ENCODE assay signal across 17 cellular contexts in genomic region chr20:49599746-49600113, GRCh38. TPM values are rescaled to one million over a fixed set of nuclear protein-coding genes. Genes with fewer than 3 reads are reported as not detected.
DNase-seq lines count a peak whose midpoint lies in the region; TF ChIP-seq lines count a peak whose summit lies in the region.
"Had no signal": no experiment of that assay in that cellular context is flagged by ENCODE, and none has a peak within 500 bp of the region (broad histone marks: within the 10 kb centered on the region; RNA-seq: fewer than 3 reads in every experiment).

No MANE protein-coding gene starts in this region.

- TF ChIP-seq EP300 in ovary (IDR thresholded peaks at IDR 0.05) = no peak

- H3K9ac ChIP-seq in BLaER1 treated with 17β-estradiol and CSF1 and Interleukin-3, amounts not matched to agents 10 nM and 100 nM = no peak overlapping the region; a peak in 1 of 22 replicates

- H3K27me3 Mint-ChIP-seq in activated CD4-positive, alpha-beta T cell treated with anti-CD3 and anti-CD28 coated beads, Interleukin-2, amount 10 ng/mL, durations not matched to agents 7 days and 5 days = no peaks in the 10 kb centered on the region
- no peaks in the 10 kb centered on the region for H3K27me3 Mint-ChIP-seq in activated CD4-positive, alpha-beta memory T cell treated with anti-CD3 and anti-CD28 coated beads for 36 hours
- peaks cover 6% of the 10 kb centered on the region for H3K27me3 Mint-ChIP-seq in nephron (ENCODE audit: low read depth)

- H3K9me3 Mint-ChIP-seq in activated CD4-positive, alpha-beta T cell treated with anti-CD3 and anti-CD28 coated beads, Interleukin-2, amount 10 ng/mL, durations not matched to agents 7 days and 5 days = peaks cover 9% of the 10 kb centered on the region
- peaks cover 3% of the 10 kb centered on the region for H3K9me3 Mint-ChIP-seq in activated CD4-positive, alpha-beta memory T cell treated with anti-CD3 and anti-CD28 coated beads for 36 hours
- H3K9me3 Mint-ChIP-seq in nephron = no peaks in the 10 kb centered on the region

- H3K4me3 ChIP-seq in BLaER1 treated with 17β-estradiol and CSF1 and Interleukin-3, amounts not matched to agents 10 nM and 100 nM = no peak overlapping the region
- no peak overlapping the region for H3K4me3 ChIP-seq in ovary

- peaks cover 15 to 72% (median 63%) of the 10 kb centered on the region in 10 experiments for H3K4me1 ChIP-seq in BLaER1 treated with 17β-estradiol and CSF1 and Interleukin-3, amounts not matched to agents 10 nM and 100 nM
- peaks cover 2% of the 10 kb centered on the region for H3K4me1 ChIP-seq in ovary (ENCODE audit: insufficient read depth)

- peak overlapping the region; percentile 74 for H3K27ac Mint-ChIP-seq in activated CD4-positive, alpha-beta T cell treated with anti-CD3 and anti-CD28 coated beads, Interleukin-2, amount 10 ng/mL, durations not matched to agents 7 days and 5 days
- H3K27ac Mint-ChIP-seq in activated CD4-positive, alpha-beta memory T cell treated with anti-CD3 and anti-CD28 coated beads for 36 hours = peak overlapping the region; percentile 33
- peak overlapping the region in 2 of 3 experiments; percentile 58 to 90 for H3K27ac Mint-ChIP-seq in nephron

- H3K9me3 ChIP-seq in BLaER1 treated with 17β-estradiol and CSF1 and Interleukin-3, amounts not matched to agents 10 nM and 100 nM (replicated peaks in 1 of 11) = peaks cover 0 to 6% (median 4%) of the 10 kb centered on the region in 11 experiments; a peak in 9 of 22 replicates
- H3K9me3 ChIP-seq in ovary = no peaks in the 10 kb centered on the region

- no peaks in the 10 kb centered on the region for H3K36me3 ChIP-seq in BLaER1 treated with 17β-estradiol and CSF1 and Interleukin-3, amounts not matched to agents 10 nM and 100 nM
- H3K36me3 ChIP-seq in ovary = no peaks in the 10 kb centered on the region

- H3K27me3 ChIP-seq in BLaER1 treated with 17β-estradiol and CSF1 and Interleukin-3, amounts not matched to agents 10 nM and 100 nM = peaks cover 0 to 8% (median 0%) of the 10 kb centered on the region in 11 experiments; a peak in 5 of 22 replicates
- no peaks in the 10 kb centered on the region for H3K27me3 ChIP-seq in ovary

- H3K4me2 ChIP-seq in BLaER1 treated with 17β-estradiol and CSF1 and Interleukin-3, amounts not matched to agents 10 nM and 100 nM = no peak overlapping the region

- peaks cover 70% of the 10 kb centered on the region for H3K4me1 Mint-ChIP-seq in activated CD4-positive, alpha-beta T cell treated with anti-CD3 and anti-CD28 coated beads, Interleukin-2, amount 10 ng/mL, durations not matched to agents 7 days and 5 days
- H3K4me1 Mint-ChIP-seq in activated CD4-positive, alpha-beta memory T cell treated with anti-CD3 and anti-CD28 coated beads for 36 hours (ENCODE audit: low read depth) = peaks cover 39% of the 10 kb centered on the region
- H3K4me1 Mint-ChIP-seq in nephron = peaks cover 38% of the 10 kb centered on the region

- no peak for TF ChIP-seq POLR2A in ovary (IDR thresholded peaks at IDR 0.05)

- intact Hi-C loops in activated CD4-positive, alpha-beta memory T cell treated with anti-CD3 and anti-CD28 coated beads for 36 hours (cut with micrococcal nuclease) = loop anchor here (10.0 kb wide), 1 partner anchor 835 kb away; no protein-coding TSS in a partner anchor
- intact Hi-C loops in ovary (cut with DNase I) = loop anchor here in 2 of 4 donors (2.0 to 10.0 kb wide), 3 partner anchors 57 to 265 kb away; no protein-coding TSS in a partner anchor

- H3K4me3 Mint-ChIP-seq in activated CD4-positive, alpha-beta T cell treated with anti-CD3 and anti-CD28 coated beads, Interleukin-2, amount 10 ng/mL, durations not matched to agents 7 days and 5 days = no peak overlapping the region
- no peak overlapping the region for H3K4me3 Mint-ChIP-seq in activated CD4-positive, alpha-beta memory T cell treated with anti-CD3 and anti-CD28 coated beads for 36 hours
- H3K4me3 Mint-ChIP-seq in nephron = no peak overlapping the region

- H3K36me3 Mint-ChIP-seq in activated CD4-positive, alpha-beta T cell treated with anti-CD3 and anti-CD28 coated beads, Interleukin-2, amount 10 ng/mL, durations not matched to agents 7 days and 5 days (ENCODE audit: low read depth) = peaks cover 35% of the 10 kb centered on the region
- H3K36me3 Mint-ChIP-seq in activated CD4-positive, alpha-beta memory T cell treated with anti-CD3 and anti-CD28 coated beads for 36 hours = peaks cover 51% of the 10 kb centered on the region
- H3K36me3 Mint-ChIP-seq in nephron (ENCODE audit: low read depth) = no peaks in the 10 kb centered on the region

- CTCF ChIA-PET in activated CD4-positive, alpha-beta T cell treated with anti-CD3 and anti-CD28 coated beads, Interleukin-2, amount 10 ng/mL, durations not matched to agents 7 days and 5 days (lab: Charles Lee) = interaction anchor here (1.2 to 3.6 kb wide), 2 partner anchors 9 to 59 kb away, joined by 3 to 24 read pairs; no protein-coding TSS in a partner anchor
- CTCF ChIA-PET in activated CD4-positive, alpha-beta memory T cell treated with anti-CD3 and anti-CD28 coated beads for 36 hours (lab: Charles Lee) = interaction anchor here (1.6 to 21.5 kb wide), 2 partner anchors 10 to 56 kb away, joined by 6 to 764 read pairs; no protein-coding TSS in a partner anchor

- H3K27ac ChIP-seq in BLaER1 treated with 17β-estradiol and CSF1 and Interleukin-3, amounts not matched to agents 10 nM and 100 nM = peak overlapping the region in 7 of 11 experiments; percentile 29 to 59 (median 43); a peak in 7 of 22 replicates
- no peak overlapping the region for H3K27ac ChIP-seq in ovary
- H3K27ac ChIP-seq: C4-2B, RWPE1 had no signal

- no peak for TF ChIP-seq CTCF in nephron (IDR thresholded peaks at IDR 0.05; ENCODE audit: unreplicated experiment in 3 of 3)
- no peak for TF ChIP-seq CTCF in ovary (IDR thresholded peaks at IDR 0.05)

- no peak for DNase-seq in activated CD4-positive, alpha-beta T cell treated with anti-CD3 and anti-CD28 coated beads, Interleukin-2, amount 10 ng/mL, durations not matched to agents 7 days and 5 days
- no peak for DNase-seq in activated CD4-positive, alpha-beta T cell treated with anti-CD3 and anti-CD28 coated beads for 48 hours
- DNase-seq in activated CD4-positive, alpha-beta memory T cell treated with anti-CD3 and anti-CD28 coated beads for 36 hours = no peak
- DNase-seq in ovary (no peak), SK-N-DZ (ENCODE audit: low spot score) (no peak)
- DNase-seq: GF-D8, HCEC 1CT, KG1, NCI-H1048, NCI-H510A treated with DMSO at 0.1 percent for 48 hours, NCI-H82, PC-3 had no signal

- H4K20me1 ChIP-seq in BLaER1 treated with 17β-estradiol and CSF1 and Interleukin-3, amounts not matched to agents 10 nM and 100 nM = no peaks in the 10 kb centered on the region

- 92 to 98% (median 98%) methylated on average over 4 of the region's 4 CpGs for WGBS in ovary, 3 donors

- POLR2A ChIA-PET in activated CD4-positive, alpha-beta T cell treated with anti-CD3 and anti-CD28 coated beads, Interleukin-2, amount 10 ng/mL, durations not matched to agents 7 days and 5 days (lab: Charles Lee) = no interaction called here
- POLR2A ChIA-PET in activated CD4-positive, alpha-beta memory T cell treated with anti-CD3 and anti-CD28 coated beads for 36 hours (lab: Charles Lee) = interaction anchor here (0.6 kb wide), 1 partner anchor 8 kb away, joined by 3 read pairs; no protein-coding TSS in a partner anchor

RNA-seq across cellular contexts. Expression of gene PTGIS, which starts 31.8 kb away (rescaled TPM):
- under 1 TPM; 0.40 to 0.62 TPM for total RNA-seq in activated CD4-positive, alpha-beta T cell treated with anti-CD3 and anti-CD28 coated beads, Interleukin-2, amount 10 ng/mL, durations not matched to agents 7 days and 5 days
- 1 to 10 TPM; 1.8 TPM for total RNA-seq in activated CD4-positive, alpha-beta memory T cell treated with anti-CD3 and anti-CD28 coated beads for 36 hours
- total RNA-seq in ovary = 100 to 1,000 TPM in 5 of 7 donors, 10 to 100 TPM in 2; 38.3 to 221 (median 160) TPM
- polyA plus RNA-seq in ovary = 100 to 1,000 TPM in 1 of 2 donors, 10 to 100 TPM in 1; 42.4 to 130 TPM
- 4.9 and 10.9 TPM in 2 replicates for polyA plus RNA-seq in SK-N-DZ (2014; cell fraction: cytosol; rRNA removed)
- 3.0 and 5.4 TPM in 2 replicates for polyA plus RNA-seq in SK-N-DZ (2014; cell fraction: nucleus; rRNA removed)
- total RNA-seq: MCF 10A had no signal

Comparison
In these comparisons a context has a peak if more than half of its experiments do, and no peak if none do; other contexts are left out.
1. H3K27ac ChIP-seq: peak in BLaER1 treated with 17β-estradiol and CSF1 and Interleukin-3, amounts not matched to agents 10 nM and 100 nM (7 of 11); none in ovary (0 of 2).
2. RNA of gene PTGIS, which starts 31.8 kb away (total RNA-seq): 38.3 to 221 TPM in ovary; 1.8 TPM in activated CD4-positive, alpha-beta memory T cell treated with anti-CD3 and anti-CD28 coated beads for 36 hours and 0.40 to 0.62 TPM in activated CD4-positive, alpha-beta T cell treated with anti-CD3 and anti-CD28 coated beads, Interleukin-2, amount 10 ng/mL, durations not matched to agents 7 days and 5 days; every median in the first group is over 10 times any median in the second.
3. Peak in every context shown above with its lines, with median percentiles within 50 percentile points of each other: H3K27ac Mint-ChIP-seq.